In genomic region chr12:3083949-3084348, GRCh38 we compare ENCODE assay signal across 13 cellular contexts. TPM values are rescaled to one million over a fixed set of nuclear protein-coding genes. Genes with fewer than 3 reads are reported as not detected.
DNase-seq lines count a peak whose midpoint lies in the region; ATAC-seq and TF ChIP-seq lines count a peak whose summit lies in the region.
"Had no signal": no experiment of that assay in that cellular context is flagged by ENCODE, and none has a peak within 500 bp of the region (broad histone marks: within the 10 kb centered on the region; RNA-seq: fewer than 3 reads in every experiment).

No MANE protein-coding gene starts in this region.

- H3K27me3 Mint-ChIP-seq in endodermal cell (ENCODE audit: insufficient read depth) (no peaks in the 10 kb centered on the region), progenitor cell of endocrine pancreas (peaks cover 6% of the 10 kb centered on the region)

- CTCF ChIA-PET in HEK293 (lab: Yijun Ruan, JAX), result interaction anchor here (0.9 to 3.4 kb wide), 2 partner anchors 10 to 43 kb away, joined by 3 to 13 read pairs; no protein-coding TSS in a partner anchor

- no peaks in the 10 kb centered on the region for H3K9me3 Mint-ChIP-seq in endodermal cell
- no peaks in the 10 kb centered on the region for H3K9me3 Mint-ChIP-seq in progenitor cell of endocrine pancreas (ENCODE audit: low read depth)

- H2AFZ ChIP-seq in smooth muscle cell (ENCODE audit: low read depth), result no peak overlapping the region

- H3K4me3 ChIP-seq in HEK293 (ENCODE audit: low read depth, low read length) (no peak overlapping the region), endodermal cell (ENCODE audit: low read length) (no peak overlapping the region), smooth muscle cell (no peak overlapping the region)
- H3K4me3 ChIP-seq: stomach had no signal

- TF ChIP-seq CTCF in HEK293 (tag by site-specific recombination; IDR thresholded peaks at IDR 0.05), result no peak
- TF ChIP-seq CTCF in endodermal cell (conservative IDR thresholded peaks at IDR 0.05), result no peak
- no peak for TF ChIP-seq CTCF in smooth muscle cell (IDR thresholded peaks at IDR 0.05; ENCODE audit: borderline replicate concordance, insufficient read depth, poor library complexity, severe bottlenecking)
- no peak for TF ChIP-seq CTCF in progenitor cell of endocrine pancreas (IDR thresholded peaks at IDR 0.05; ENCODE audit: unreplicated experiment)

- peaks cover 0 to 13% of the 10 kb centered on the region in 2 experiments; a peak in 1 of 3 replicates for H3K36me3 ChIP-seq in HEK293 (ENCODE audit: control insufficient read depth in 2 of 2, insufficient read depth in 1 of 2, low read length in 2 of 2)
- no peaks in the 10 kb centered on the region for H3K36me3 ChIP-seq in endodermal cell (ENCODE audit: control insufficient read depth, insufficient read depth, low read length)
- H3K36me3 ChIP-seq in smooth muscle cell (ENCODE audit: low read depth), result no peaks in the 10 kb centered on the region

- no peak overlapping the region for H3K27ac ChIP-seq in HEK293 (ENCODE audit: extremely low read depth, low read depth, low read length)
- H3K27ac ChIP-seq in endodermal cell (ENCODE audit: low read depth, low read length), result no peak overlapping the region
- peak overlapping the region; percentile 24 for H3K27ac ChIP-seq in smooth muscle cell (ENCODE audit: low read depth)

- no peak overlapping the region for H3K4me2 ChIP-seq in smooth muscle cell

- peaks cover 25% of the 10 kb centered on the region for H3K79me2 ChIP-seq in smooth muscle cell (ENCODE audit: low read depth)

- H3K9me3 ChIP-seq in HEK293 (ENCODE audit: control insufficient read depth, insufficient read depth, low read depth, low read length), result no peaks in the 10 kb centered on the region
- no peaks in the 10 kb centered on the region for H3K9me3 ChIP-seq in endodermal cell (ENCODE audit: control insufficient read depth, low read length)
- no peaks in the 10 kb centered on the region for H3K9me3 ChIP-seq in smooth muscle cell (replicated peaks; ENCODE audit: low read depth)
- H3K9me3 ChIP-seq: stomach had no signal

- ATAC-seq in HG03521 (IDR thresholded peaks at IDR 0.05; ENCODE audit: unreplicated experiment) (no peak), GM21526 (IDR thresholded peaks at IDR 0.05; ENCODE audit: low FRiP score, unreplicated experiment) (no peak)

- POLR2A ChIA-PET in HEK293 (lab: Yijun Ruan, JAX), result no interaction called here

- peak; percentile 87 for DNase-seq in endodermal cell
- peak; percentile 60 for DNase-seq in kidney tubule cell (ENCODE audit: low spot score)
- no peak for DNase-seq in smooth muscle cell (lab: John Stamatoyannopoulos, UW; ENCODE audit: unreplicated experiment)
- no peak for DNase-seq in progenitor cell of endocrine pancreas (ENCODE audit: low spot score, unreplicated experiment)
- no peak for DNase-seq in KG1 (lab: John Stamatoyannopoulos, UW)
- DNase-seq: activated naive CD4-positive, alpha-beta T cell; NCI-H1694; SIG-M5; stomach had no signal

- peaks cover 4% of the 10 kb centered on the region for H3F3A ChIP-seq in smooth muscle cell (ENCODE audit: low read depth)

- H3K27me3 ChIP-seq in endodermal cell (ENCODE audit: control insufficient read depth, insufficient read depth, low read length, poor library complexity, severe bottlenecking), result no peaks in the 10 kb centered on the region
- no peaks in the 10 kb centered on the region for H3K27me3 ChIP-seq in smooth muscle cell (ENCODE audit: low read depth)
- H3K27me3 ChIP-seq: stomach had no signal

- H3K27ac Mint-ChIP-seq in endodermal cell (peak overlapping the region; percentile 88), progenitor cell of endocrine pancreas (no peak overlapping the region)

- H3K4me1 ChIP-seq in HEK293 (ENCODE audit: control insufficient read depth, insufficient read depth, low read length), result no peaks in the 10 kb centered on the region
- H3K4me1 ChIP-seq in endodermal cell (ENCODE audit: control insufficient read depth, insufficient read depth, low read length), result peaks cover 7% of the 10 kb centered on the region
- H3K4me1 ChIP-seq in smooth muscle cell (ENCODE audit: low read depth), result peaks cover 15% of the 10 kb centered on the region

- 72 to 79% methylated on average over 3 to 5 of the region's 5 CpGs for WGBS in endodermal cell (ENCODE audit: insufficient coverage in 1 of 2, insufficient read length in 1 of 2), 2 experiments
- WGBS in smooth muscle cell (ENCODE audit: low lambda C conversion rate), result 68% methylated on average over 5 of the region's 5 CpGs

- H3K9ac ChIP-seq in endodermal cell (ENCODE audit: extremely low read depth, low read length, poor library complexity, severe bottlenecking) (no peak overlapping the region), smooth muscle cell (ENCODE audit: low read depth) (no peak overlapping the region)

- H3K36me3 Mint-ChIP-seq in endodermal cell (ENCODE audit: low read depth), result peaks cover 34% of the 10 kb centered on the region
- peaks cover 6% of the 10 kb centered on the region for H3K36me3 Mint-ChIP-seq in progenitor cell of endocrine pancreas (ENCODE audit: insufficient read depth)
- H3K36me3 Mint-ChIP-seq: CD4-positive, CD25-positive, alpha-beta regulatory T cell had no signal

- H3K4me3 Mint-ChIP-seq in endodermal cell (peak overlapping the region; percentile 8), progenitor cell of endocrine pancreas (ENCODE audit: low read depth) (no peak overlapping the region)

- peaks cover 81% of the 10 kb centered on the region for H4K20me1 ChIP-seq in smooth muscle cell (ENCODE audit: low read depth)

- H3K4me1 Mint-ChIP-seq in endodermal cell (peaks cover 44% of the 10 kb centered on the region), progenitor cell of endocrine pancreas (ENCODE audit: low read depth) (peaks cover 12% of the 10 kb centered on the region)

TF ChIP-seq in HEK293, 187 proteins besides CTCF, POLR2A, EP300 and RAD21:
- TF ChIP-seq ZIC2 (tag by site-specific recombination; IDR thresholded peaks at IDR 0.05) (peak; percentile 94), REPIN1 (tag by site-specific recombination; IDR thresholded peaks at IDR 0.05; ENCODE audit: low read depth) (no peak), ZBTB6 (tag by site-specific recombination; IDR thresholded peaks at IDR 0.05) (no peak), ZNF398 (tag by site-specific recombination; IDR thresholded peaks at IDR 0.05) (no peak), ZNF629 (tag by site-specific recombination; IDR thresholded peaks at IDR 0.05) (no peak)

RNA-seq across cellular contexts. Expression of gene TSPAN9, which starts 6.8 kb away (rescaled TPM):
- total RNA-seq in endodermal cell (10 to 100 TPM; 31.9 to 80.8 TPM), smooth muscle cell (29.8 and 46.9 TPM in 2 replicates), progenitor cell of endocrine pancreas (30.4 and 30.9 TPM in 2 replicates)
- polyA plus RNA-seq in endodermal cell (2013, experiment 1 of 2), result 18.8 TPM
- 19.0 TPM for polyA plus RNA-seq in endodermal cell (2013, experiment 2 of 2)
- 14.4 and 17.7 TPM in 2 replicates for polyA plus RNA-seq in smooth muscle cell

Comparison
In these comparisons a context has a peak if more than half of its experiments do, and no peak if none do; other contexts are left out.
1. DNase-seq: peak in endodermal cell (single experiment) and kidney tubule cell (single experiment); none in smooth muscle cell (single experiment), progenitor cell of endocrine pancreas (single experiment) and KG1 (single experiment).